ENCODE assay signal across 19 cellular contexts in the genomic region with DNA sequence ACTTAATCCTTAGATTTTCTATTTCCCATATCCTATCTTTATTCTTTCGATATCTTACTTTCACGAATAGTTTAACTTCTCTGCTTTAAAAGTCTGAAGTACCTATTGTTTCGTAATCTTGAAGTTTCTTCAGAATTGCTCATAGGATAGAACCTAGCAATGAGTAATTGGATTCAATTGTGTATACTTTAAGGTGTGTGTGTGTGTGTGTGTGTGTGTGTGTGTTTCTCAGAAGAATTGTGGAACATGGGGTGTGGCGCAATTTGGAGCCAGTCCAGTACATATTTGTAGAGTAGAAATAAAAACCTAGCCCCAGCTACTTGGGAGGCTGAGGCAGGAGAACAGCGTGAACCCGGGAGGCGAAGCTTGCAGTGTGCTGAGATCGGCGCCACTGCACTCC.
"Had no signal": no experiment of that assay in that cellular context is flagged by ENCODE, and none has a peak within 500 bp of the region (broad histone marks: within the 10 kb centered on the region; RNA-seq: fewer than 3 reads in every experiment).

No MANE protein-coding gene starts in this region.

- ATAC-seq: effector memory CD8-positive, alpha-beta T cell; left cardiac atrium; naive thymus-derived CD8-positive, alpha-beta T cell; stimulated activated naive B cell treated with anti-CD40 and anti-IgM and Interleukin-4, amounts not matched to agents 10 μg/mL and 1 μg/mL and 100 μg/mL, for 72 hours had no signal

- H3K27ac ChIP-seq: neutrophil, parathyroid adenoma, tibial nerve had no signal

- H3K4me3 ChIP-seq: tibial nerve had no signal

- H3K4me3 Mint-ChIP-seq: activated B cell treated with CpG ODN at 0.5 μM for 24 hours; activated CD4-positive, alpha-beta T cell treated with anti-CD3 and anti-CD28 coated beads, Interleukin-2, amount 10 ng/mL, durations not matched to agents 7 days and 5 days; activated naive CD8-positive, alpha-beta T cell treated with anti-CD3 and anti-CD28 coated beads, Interleukin-2, amount 10 ng/mL, durations not matched to agents 7 days and 5 days; brain; dendritic cell treated with granulocyte-macrophage colony-stimulating factor and Interleukin-4, amounts not matched to agents 40 ng/mL and 50 ng/mL, for 4 days; effector memory CD8-positive, alpha-beta T cell; naive thymus-derived CD8-positive, alpha-beta T cell; stimulated activated naive B cell treated with anti-CD40 and anti-IgM and Interleukin-4, amounts not matched to agents 10 μg/mL and 1 μg/mL and 100 μg/mL, for 72 hours had no signal

- H3K27me3 Mint-ChIP-seq: activated CD4-positive, alpha-beta T cell treated with anti-CD3 and anti-CD28 coated beads, Interleukin-2, amount 10 ng/mL, durations not matched to agents 7 days and 5 days; dendritic cell treated with granulocyte-macrophage colony-stimulating factor and Interleukin-4, amounts not matched to agents 40 ng/mL and 50 ng/mL, for 4 days; effector memory CD8-positive, alpha-beta T cell; stimulated activated naive B cell treated with anti-CD40 and anti-IgM and Interleukin-4, amounts not matched to agents 10 μg/mL and 1 μg/mL and 100 μg/mL, for 72 hours had no signal

- FAIRE-seq: TTC549 had no signal

- H3K27ac Mint-ChIP-seq: activated B cell treated with CpG ODN at 0.5 μM for 24 hours; activated CD4-positive, alpha-beta T cell treated with anti-CD3 and anti-CD28 coated beads, Interleukin-2, amount 10 ng/mL, durations not matched to agents 7 days and 5 days; activated naive CD8-positive, alpha-beta T cell treated with anti-CD3 and anti-CD28 coated beads, Interleukin-2, amount 10 ng/mL, durations not matched to agents 7 days and 5 days; brain; dendritic cell treated with granulocyte-macrophage colony-stimulating factor and Interleukin-4, amounts not matched to agents 40 ng/mL and 50 ng/mL, for 4 days; effector memory CD8-positive, alpha-beta T cell; naive thymus-derived CD8-positive, alpha-beta T cell; stimulated activated naive B cell treated with anti-CD40 and anti-IgM and Interleukin-4, amounts not matched to agents 10 μg/mL and 1 μg/mL and 100 μg/mL, for 72 hours had no signal

- H3K4me1 Mint-ChIP-seq: activated B cell treated with CpG ODN at 0.5 μM for 24 hours; activated CD4-positive, alpha-beta T cell treated with anti-CD3 and anti-CD28 coated beads, Interleukin-2, amount 10 ng/mL, durations not matched to agents 7 days and 5 days; activated naive CD8-positive, alpha-beta T cell treated with anti-CD3 and anti-CD28 coated beads, Interleukin-2, amount 10 ng/mL, durations not matched to agents 7 days and 5 days; naive thymus-derived CD8-positive, alpha-beta T cell; stimulated activated naive B cell treated with anti-CD40 and anti-IgM and Interleukin-4, amounts not matched to agents 10 μg/mL and 1 μg/mL and 100 μg/mL, for 72 hours had no signal

- H3K36me3 Mint-ChIP-seq: activated naive CD8-positive, alpha-beta T cell treated with anti-CD3 and anti-CD28 coated beads, Interleukin-2, amount 10 ng/mL, durations not matched to agents 7 days and 5 days; brain; naive thymus-derived CD8-positive, alpha-beta T cell; stimulated activated naive B cell treated with anti-CD40 and anti-IgM and Interleukin-4, amounts not matched to agents 10 μg/mL and 1 μg/mL and 100 μg/mL, for 72 hours had no signal

- DNase-seq: activated B cell treated with CpG ODN at 0.5 μM for 24 hours; activated CD4-positive, alpha-beta T cell treated with anti-CD3 and anti-CD28 coated beads, Interleukin-2, amount 10 ng/mL, durations not matched to agents 7 days and 5 days; activated naive CD4-positive, alpha-beta T cell; activated naive CD8-positive, alpha-beta T cell treated with anti-CD3 and anti-CD28 coated beads, Interleukin-2, amount 10 ng/mL, durations not matched to agents 7 days and 5 days; activated T-cell treated with anti-CD3 and anti-CD28 coated beads for 4 hours; effector memory CD8-positive, alpha-beta T cell; erythroblast; left cardiac atrium; naive thymus-derived CD8-positive, alpha-beta T cell; stimulated activated CD4-positive, alpha-beta T cell treated with anti-CD3 and anti-CD28 coated beads, Interleukin-2, amount 100 ng/mL, for 48 hours; stimulated activated naive B cell treated with anti-CD40 and anti-IgM and Interleukin-4, amounts not matched to agents 10 μg/mL and 1 μg/mL and 100 μg/mL, for 72 hours; substantia nigra; T-helper 2 cell had no signal

- H3K27me3 ChIP-seq: neutrophil, tibial nerve had no signal

- H3K36me3 ChIP-seq: neutrophil, tibial nerve had no signal

- H3K9me3 Mint-ChIP-seq: activated B cell treated with CpG ODN at 0.5 μM for 24 hours; activated CD4-positive, alpha-beta T cell treated with anti-CD3 and anti-CD28 coated beads, Interleukin-2, amount 10 ng/mL, durations not matched to agents 7 days and 5 days; activated naive CD8-positive, alpha-beta T cell treated with anti-CD3 and anti-CD28 coated beads, Interleukin-2, amount 10 ng/mL, durations not matched to agents 7 days and 5 days; brain; dendritic cell treated with granulocyte-macrophage colony-stimulating factor and Interleukin-4, amounts not matched to agents 40 ng/mL and 50 ng/mL, for 4 days; naive thymus-derived CD8-positive, alpha-beta T cell; stimulated activated naive B cell treated with anti-CD40 and anti-IgM and Interleukin-4, amounts not matched to agents 10 μg/mL and 1 μg/mL and 100 μg/mL, for 72 hours had no signal

- H3K9me3 ChIP-seq: neutrophil, tibial nerve had no signal

- H3K4me1 ChIP-seq: parathyroid adenoma, tibial nerve had no signal
